ENCODE assay signal across 8 cellular contexts in genomic region chr1:229651546-229651945, GRCh38.
"Had no signal": no experiment of that assay in that cellular context is flagged by ENCODE, and none has a peak within 500 bp of the region (broad histone marks: within the 10 kb centered on the region; RNA-seq: fewer than 3 reads in every experiment).

No MANE protein-coding gene starts in this region.

- DNase-seq: GM23248, GOT3, H7, HFFc6, KBM-7 had no signal

- H3K4me3 ChIP-seq: GM23248, HAP-1 had no signal

- H3K9me3 ChIP-seq: HAP-1 had no signal

- H3K4me1 ChIP-seq: HAP-1 had no signal

- ATAC-seq: HCT116, HepG2 had no signal
